ENCODE assay signal across 10 cellular contexts in genomic region chr18:26655010-26655613, GRCh38.
DNase-seq lines count a peak whose midpoint lies in the region; ATAC-seq and TF ChIP-seq lines count a peak whose summit lies in the region.
"Had no signal": no experiment of that assay in that cellular context is flagged by ENCODE, and none has a peak within 500 bp of the region (broad histone marks: within the 10 kb centered on the region; RNA-seq: fewer than 3 reads in every experiment).

No MANE protein-coding gene starts in this region.

- no peak for DNase-seq in CD8-positive, alpha-beta T cell
- DNase-seq in Peyer's patch (no peak), fibroblast of lung (ENCODE audit: low read depth in 2 of 2) (peak; percentile 19 to 23), ovary (peak in 1 of 5 donors; percentile 18), cerebellar nuclear complex (lab: John Stamatoyannopoulos, UW) (no peak)
- DNase-seq in stimulated activated CD4-positive, alpha-beta T cell treated with anti-CD3 and anti-CD28 coated beads, Interleukin-1b, Interleukin-23, amount 100 ng/mL, for 48 hours, result no peak
- DNase-seq in activated CD4-positive, alpha-beta T cell treated with anti-CD3 and anti-CD28 coated beads for 1 hour, result no peak
- DNase-seq: stimulated activated CD4-positive, alpha-beta T cell treated with anti-CD3 and anti-CD28 coated beads, Interleukin-4, amount 100 ng/mL, for 4 hours had no signal

- TF ChIP-seq POLR2A in Peyer's patch (IDR thresholded peaks at IDR 0.05) (no peak), ovary (IDR thresholded peaks at IDR 0.05) (no peak)

- H3K9ac ChIP-seq in fibroblast of lung (ENCODE audit: insufficient read depth, low read length), result no peak overlapping the region

- no peak for ATAC-seq in CD8-positive, alpha-beta T cell
- no peak for ATAC-seq in HG03135 (IDR thresholded peaks at IDR 0.05; ENCODE audit: unreplicated experiment)

- no peaks in the 10 kb centered on the region for H4K20me1 ChIP-seq in fibroblast of lung (ENCODE audit: control insufficient read depth, extremely low read depth, insufficient read depth, low read length)

- CTCF ChIA-PET in CD8-positive, alpha-beta T cell (lab: Charles Lee), result no interaction called here

- H3K27me3 ChIP-seq in CD8-positive, alpha-beta T cell (ENCODE audit: insufficient read depth, low read length), result peaks cover 9% of the 10 kb centered on the region
- H3K27me3 ChIP-seq in Peyer's patch, result no peaks in the 10 kb centered on the region
- H3K27me3 ChIP-seq in fibroblast of lung (ENCODE audit: control insufficient read depth, insufficient read depth, low read length), result peaks cover 22% of the 10 kb centered on the region
- H3K27me3 ChIP-seq in ovary, result no peaks in the 10 kb centered on the region

- peak overlapping the region; percentile 35 for H3K4me2 ChIP-seq in fibroblast of lung (ENCODE audit: extremely low read depth, insufficient read depth, low read length)

- no peak overlapping the region for H2AFZ ChIP-seq in fibroblast of lung (ENCODE audit: low read length)

- TF ChIP-seq CTCF in CD8-positive, alpha-beta T cell (IDR thresholded peaks at IDR 0.05), result no peak
- TF ChIP-seq CTCF in Peyer's patch (IDR thresholded peaks at IDR 0.05) (no peak), fibroblast of lung (conservative IDR thresholded peaks at IDR 0.05 in 1 of 2, IDR thresholded peaks at IDR 0.05 in 1 of 2; ENCODE audit: low read depth in 1 of 2, low read length in 2 of 2) (no peak), ovary (IDR thresholded peaks at IDR 0.05) (no peak)

- peaks cover 70% of the 10 kb centered on the region for H3K27me3 Mint-ChIP-seq in CD8-positive, alpha-beta T cell (ENCODE audit: low read depth)

- no peaks in the 10 kb centered on the region for H3K4me1 ChIP-seq in CD8-positive, alpha-beta T cell (ENCODE audit: insufficient read depth, low read length)
- H3K4me1 ChIP-seq in Peyer's patch (peaks cover 0 to 18% (median 4%) of the 10 kb centered on the region in 4 donors), fibroblast of lung (ENCODE audit: control insufficient read depth, extremely low read depth, insufficient read depth, low read length) (no peaks in the 10 kb centered on the region), ovary (ENCODE audit: insufficient read depth) (peaks cover 3% of the 10 kb centered on the region)

- H3K4me3 Mint-ChIP-seq in CD8-positive, alpha-beta T cell, result peak overlapping the region; percentile 46

- no peak overlapping the region for H3K27ac Mint-ChIP-seq in CD8-positive, alpha-beta T cell

- no peak overlapping the region for H3K4me3 ChIP-seq in CD8-positive, alpha-beta T cell (ENCODE audit: low read depth, low read length)
- H3K4me3 ChIP-seq in Peyer's patch (peak overlapping the region in 1 of 4 donors; percentile 62), fibroblast of lung (replicated peaks in 1 of 4; ENCODE audit: control extremely low read depth in 1 of 4, insufficient read depth in 1 of 4, low read depth in 3 of 4, low read length in 4 of 4) (peak overlapping the region in 1 of 4 experiments; percentile 1), ovary (peak overlapping the region; percentile 77)

- intact Hi-C loops in CD8-positive, alpha-beta T cell (cut with DNase I, micrococcal nuclease), result no loop called here
- intact Hi-C loops in ovary (cut with DNase I), result loop anchor here in 2 of 4 donors (10.0 kb wide), 2 partner anchors 100 to 110 kb away; partner anchors contain the start of gene KCTD1 (in 1 of the 2)

- no peak for TF ChIP-seq EP300 in ovary (IDR thresholded peaks at IDR 0.05)

- no peak overlapping the region for H3K27ac ChIP-seq in CD8-positive, alpha-beta T cell (ENCODE audit: low read depth, low read length)
- H3K27ac ChIP-seq in Peyer's patch (peak overlapping the region in 3 of 4 donors; percentile 44 to 76 (median 60)), fibroblast of lung (ENCODE audit: insufficient read depth, low read length) (no peak overlapping the region), ovary (peak overlapping the region; percentile 93 to 99)

- no peaks in the 10 kb centered on the region for H3K36me3 ChIP-seq in CD8-positive, alpha-beta T cell (ENCODE audit: insufficient read depth, low read length)
- no peaks in the 10 kb centered on the region for H3K36me3 ChIP-seq in Peyer's patch
- no peaks in the 10 kb centered on the region for H3K36me3 ChIP-seq in fibroblast of lung (ENCODE audit: control insufficient read depth, insufficient read depth, low read length)
- H3K36me3 ChIP-seq in ovary, result no peaks in the 10 kb centered on the region

- no peaks in the 10 kb centered on the region for H3K36me3 Mint-ChIP-seq in CD8-positive, alpha-beta T cell

- POLR2A ChIA-PET in CD8-positive, alpha-beta T cell (lab: Charles Lee), result no interaction called here

- no peaks in the 10 kb centered on the region for H3K79me2 ChIP-seq in fibroblast of lung (ENCODE audit: control insufficient read depth, insufficient read depth, low read length)

- no peaks in the 10 kb centered on the region for H3K9me3 Mint-ChIP-seq in CD8-positive, alpha-beta T cell
- H3K9me3 Mint-ChIP-seq: dendritic cell treated with granulocyte-macrophage colony-stimulating factor and Interleukin-4, amounts not matched to agents 40 ng/mL and 50 ng/mL, for 4 days had no signal

- WGBS in ovary, 3 donors, result 2 to 5% (median 2%) methylated on average over 6 of the region's 6 CpGs

- peaks cover 16% of the 10 kb centered on the region for H3K4me1 Mint-ChIP-seq in CD8-positive, alpha-beta T cell (ENCODE audit: low read depth)

- H3K9me3 ChIP-seq in CD8-positive, alpha-beta T cell (ENCODE audit: low read length), result no peaks in the 10 kb centered on the region
- H3K9me3 ChIP-seq in Peyer's patch (no peaks in the 10 kb centered on the region), fibroblast of lung (ENCODE audit: control insufficient read depth, insufficient read depth, low read depth, low read length) (no peaks in the 10 kb centered on the region), ovary (no peaks in the 10 kb centered on the region)

Comparison
In these comparisons a context has a peak if more than half of its experiments do, and no peak if none do; other contexts are left out.
1. DNase-seq: peak in fibroblast of lung (2 of 2); none in CD8-positive, alpha-beta T cell (0 of 7), Peyer's patch (0 of 3), stimulated activated CD4-positive, alpha-beta T cell treated with anti-CD3 and anti-CD28 coated beads, Interleukin-1b, Interleukin-23, amount 100 ng/mL, for 48 hours (single experiment), cerebellar nuclear complex (0 of 2) and activated CD4-positive, alpha-beta T cell treated with anti-CD3 and anti-CD28 coated beads for 1 hour (single experiment).
2. H3K27ac ChIP-seq: peak in Peyer's patch (3 of 4) and ovary (2 of 2); none in CD8-positive, alpha-beta T cell (single experiment) and fibroblast of lung (single experiment).